ENCODE assay signal across 8 cellular contexts in the genomic region with DNA sequence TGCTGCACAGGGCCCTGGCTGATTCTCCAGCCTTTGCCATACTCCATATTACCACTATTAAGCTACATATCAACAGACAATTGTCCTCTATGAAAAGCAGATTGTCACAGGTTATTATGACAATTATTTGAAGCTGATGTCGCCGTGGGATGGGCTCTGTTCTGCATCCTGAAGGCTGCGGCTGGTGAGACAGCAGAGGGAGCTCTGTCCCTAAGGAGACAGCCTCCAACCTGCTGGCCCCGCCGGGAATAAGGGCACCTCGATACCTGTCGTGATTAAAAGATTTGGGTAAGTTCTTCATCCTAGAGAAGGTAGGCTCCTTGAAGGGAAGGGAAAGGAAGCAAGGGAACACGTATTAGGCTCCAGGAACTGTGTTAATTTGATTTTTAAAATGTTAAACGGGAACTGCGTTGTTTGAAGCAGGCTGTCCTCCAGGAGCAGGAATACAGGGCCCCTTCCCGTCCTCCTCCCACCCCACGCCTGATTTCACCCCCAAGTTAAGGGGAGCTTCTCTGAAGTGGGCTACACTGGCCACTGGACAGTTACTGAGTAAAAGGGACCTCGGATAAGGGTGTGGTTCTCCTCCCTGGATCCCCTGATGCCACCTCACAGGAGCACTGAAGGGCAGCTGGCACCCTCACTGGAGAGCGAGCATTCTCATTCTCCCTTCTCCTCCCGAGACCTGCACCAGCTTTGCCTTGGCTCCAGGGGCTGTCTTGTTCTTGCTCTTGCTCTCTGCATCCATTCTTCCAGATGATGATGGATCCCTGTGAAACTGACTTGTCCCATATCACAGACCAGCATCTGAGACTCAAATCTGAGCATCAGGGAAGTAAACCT. TPM values are rescaled to one million over a fixed set of nuclear protein-coding genes. Genes with fewer than 3 reads are reported as not detected.
DNase-seq lines count a peak whose midpoint lies in the region; ATAC-seq and TF ChIP-seq lines count a peak whose summit lies in the region.

No MANE protein-coding gene starts in this region.

- peak; percentile 99 for TF ChIP-seq RAD21 in Ishikawa (IDR thresholded peaks at IDR 0.05; ENCODE audit: low read depth)

- no peak overlapping the region for H3K27ac ChIP-seq in esophagus muscularis mucosa (replicated peaks in 1 of 4)

- POLR2A ChIA-PET in activated CD4-positive, alpha-beta memory T cell treated with anti-CD3 and anti-CD28 coated beads for 36 hours (lab: Charles Lee): no interaction called here

- peaks cover 7% of the 10 kb centered on the region for H3K4me1 Mint-ChIP-seq in activated CD4-positive, alpha-beta memory T cell treated with anti-CD3 and anti-CD28 coated beads for 36 hours (ENCODE audit: low read depth)
- H3K4me1 Mint-ChIP-seq in neural crest cell: peaks cover 5% of the 10 kb centered on the region

- H3K27me3 Mint-ChIP-seq in activated CD4-positive, alpha-beta memory T cell treated with anti-CD3 and anti-CD28 coated beads for 36 hours: peaks cover 3% of the 10 kb centered on the region
- no peaks in the 10 kb centered on the region for H3K27me3 Mint-ChIP-seq in neural crest cell (ENCODE audit: low read depth)

- peaks cover 6 to 9% (median 7%) of the 10 kb centered on the region in 4 donors for H3K4me1 ChIP-seq in esophagus muscularis mucosa

- WGBS in esophagus muscularis mucosa: 27% methylated on average over 15 of the region's 15 CpGs

- H3K27ac Mint-ChIP-seq in activated CD4-positive, alpha-beta memory T cell treated with anti-CD3 and anti-CD28 coated beads for 36 hours: no peak overlapping the region
- H3K27ac Mint-ChIP-seq in neural crest cell (ENCODE audit: unreplicated experiment): no peak overlapping the region

- DNase-seq in DMS114 treated with DMSO at 0.1 percent for 48 hours (lab: John Stamatoyannopoulos, UW; ENCODE audit: unreplicated experiment): peak; percentile 27
- peak; percentile 49 for DNase-seq in activated CD4-positive, alpha-beta memory T cell treated with anti-CD3 and anti-CD28 coated beads for 36 hours
- no peak for DNase-seq in esophagus muscularis mucosa (ENCODE audit: extremely low spot score)
- peak; percentile 18 for DNase-seq in neural crest cell (ENCODE audit: low read depth, low spot score)

- no peaks in the 10 kb centered on the region for H3K9me3 ChIP-seq in esophagus muscularis mucosa

- no peaks in the 10 kb centered on the region for H3K36me3 ChIP-seq in esophagus muscularis mucosa

- ATAC-seq in HG02981 (IDR thresholded peaks at IDR 0.05; ENCODE audit: unreplicated experiment) (no peak), GM21723 (IDR thresholded peaks at IDR 0.05; ENCODE audit: unreplicated experiment) (no peak), HG02763 (IDR thresholded peaks at IDR 0.05; ENCODE audit: unreplicated experiment) (no peak)

- CTCF ChIA-PET in activated CD4-positive, alpha-beta memory T cell treated with anti-CD3 and anti-CD28 coated beads for 36 hours (lab: Charles Lee): interaction anchor here (0.8 to 2.8 kb wide), 6 partner anchors 11 to 79 kb away, joined by 3 to 8 read pairs (median 3); no protein-coding TSS in a partner anchor

- TF ChIP-seq EP300 in Ishikawa (IDR thresholded peaks at IDR 0.05; ENCODE audit: borderline replicate concordance) (no peak), esophagus muscularis mucosa (IDR thresholded peaks at IDR 0.05) (no peak)

- TF ChIP-seq CTCF in esophagus muscularis mucosa (IDR thresholded peaks at IDR 0.05) (peak; percentile 76 to 77 (median 76)), neural crest cell (conservative IDR thresholded peaks at IDR 0.05) (peak; percentile 66)

- peak overlapping the region in 2 of 4 donors; percentile 8 to 32 for H3K4me3 ChIP-seq in esophagus muscularis mucosa

- intact Hi-C loops in activated CD4-positive, alpha-beta memory T cell treated with anti-CD3 and anti-CD28 coated beads for 36 hours (cut with micrococcal nuclease): loop anchor here (1.0 to 5.0 kb wide), 2 partner anchors 44 to 254 kb away; no protein-coding TSS in a partner anchor
- intact Hi-C loops in esophagus muscularis mucosa (cut with DNase I): loop anchor here (5.0 to 10.0 kb wide), 3 partner anchors 44 to 246 kb away; partner anchors contain the start of gene BAG3

- no peak for TF ChIP-seq POLR2A in esophagus muscularis mucosa (IDR thresholded peaks at IDR 0.05; ENCODE audit: low read depth)

- no peak overlapping the region for H3K4me3 Mint-ChIP-seq in activated CD4-positive, alpha-beta memory T cell treated with anti-CD3 and anti-CD28 coated beads for 36 hours
- H3K4me3 Mint-ChIP-seq in neural crest cell: no peak overlapping the region

- H3K36me3 Mint-ChIP-seq in activated CD4-positive, alpha-beta memory T cell treated with anti-CD3 and anti-CD28 coated beads for 36 hours: peaks cover 3% of the 10 kb centered on the region
- H3K36me3 Mint-ChIP-seq in neural crest cell (ENCODE audit: low read depth): no peaks in the 10 kb centered on the region

- no peaks in the 10 kb centered on the region for H3K27me3 ChIP-seq in esophagus muscularis mucosa

- H3K9me3 Mint-ChIP-seq in activated CD4-positive, alpha-beta memory T cell treated with anti-CD3 and anti-CD28 coated beads for 36 hours: peaks cover 2% of the 10 kb centered on the region
- peaks cover 4% of the 10 kb centered on the region for H3K9me3 Mint-ChIP-seq in neural crest cell

TF ChIP-seq in Ishikawa, 13 proteins besides CTCF, POLR2A, EP300 and RAD21:
- TF ChIP-seq CEBPB (IDR thresholded peaks at IDR 0.05) (no peak), EGR1 (IDR thresholded peaks at IDR 0.05) (no peak), TCF12 (IDR thresholded peaks at IDR 0.05; ENCODE audit: low read depth) (no peak), NFIC (IDR thresholded peaks at IDR 0.05) (no peak), YY1 (IDR thresholded peaks at IDR 0.05; ENCODE audit: low read depth) (no peak), CREB1 (IDR thresholded peaks at IDR 0.05; ENCODE audit: low read depth) (no peak), TAF1 (IDR thresholded peaks at IDR 0.05; ENCODE audit: low read depth) (no peak), FOXM1 (IDR thresholded peaks at IDR 0.05; ENCODE audit: borderline replicate concordance, low read depth) (no peak), TEAD4 (IDR thresholded peaks at IDR 0.05) (no peak), ZBTB7A (IDR thresholded peaks at IDR 0.05; ENCODE audit: low read depth) (no peak)
- TF ChIP-seq, protein P1, sequence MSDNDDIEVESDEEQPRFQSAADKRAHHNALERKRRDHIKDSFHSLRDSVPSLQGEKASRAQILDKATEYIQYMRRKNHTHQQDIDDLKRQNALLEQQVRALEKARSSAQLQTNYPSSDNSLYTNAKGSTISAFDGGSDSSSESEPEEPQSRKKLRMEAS (IDR thresholded peaks at IDR 0.05): no peak
- TF ChIP-seq, protein P2, sequence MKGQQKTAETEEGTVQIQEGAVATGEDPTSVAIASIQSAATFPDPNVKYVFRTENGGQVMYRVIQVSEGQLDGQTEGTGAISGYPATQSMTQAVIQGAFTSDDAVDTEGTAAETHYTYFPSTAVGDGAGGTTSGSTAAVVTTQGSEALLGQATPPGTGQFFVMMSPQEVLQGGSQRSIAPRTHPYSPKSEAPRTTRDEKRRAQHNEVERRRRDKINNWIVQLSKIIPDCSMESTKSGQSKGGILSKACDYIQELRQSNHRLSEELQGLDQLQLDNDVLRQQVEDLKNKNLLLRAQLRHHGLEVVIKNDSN (IDR thresholded peaks at IDR 0.05): no peak
- TF ChIP-seq, protein P3, sequence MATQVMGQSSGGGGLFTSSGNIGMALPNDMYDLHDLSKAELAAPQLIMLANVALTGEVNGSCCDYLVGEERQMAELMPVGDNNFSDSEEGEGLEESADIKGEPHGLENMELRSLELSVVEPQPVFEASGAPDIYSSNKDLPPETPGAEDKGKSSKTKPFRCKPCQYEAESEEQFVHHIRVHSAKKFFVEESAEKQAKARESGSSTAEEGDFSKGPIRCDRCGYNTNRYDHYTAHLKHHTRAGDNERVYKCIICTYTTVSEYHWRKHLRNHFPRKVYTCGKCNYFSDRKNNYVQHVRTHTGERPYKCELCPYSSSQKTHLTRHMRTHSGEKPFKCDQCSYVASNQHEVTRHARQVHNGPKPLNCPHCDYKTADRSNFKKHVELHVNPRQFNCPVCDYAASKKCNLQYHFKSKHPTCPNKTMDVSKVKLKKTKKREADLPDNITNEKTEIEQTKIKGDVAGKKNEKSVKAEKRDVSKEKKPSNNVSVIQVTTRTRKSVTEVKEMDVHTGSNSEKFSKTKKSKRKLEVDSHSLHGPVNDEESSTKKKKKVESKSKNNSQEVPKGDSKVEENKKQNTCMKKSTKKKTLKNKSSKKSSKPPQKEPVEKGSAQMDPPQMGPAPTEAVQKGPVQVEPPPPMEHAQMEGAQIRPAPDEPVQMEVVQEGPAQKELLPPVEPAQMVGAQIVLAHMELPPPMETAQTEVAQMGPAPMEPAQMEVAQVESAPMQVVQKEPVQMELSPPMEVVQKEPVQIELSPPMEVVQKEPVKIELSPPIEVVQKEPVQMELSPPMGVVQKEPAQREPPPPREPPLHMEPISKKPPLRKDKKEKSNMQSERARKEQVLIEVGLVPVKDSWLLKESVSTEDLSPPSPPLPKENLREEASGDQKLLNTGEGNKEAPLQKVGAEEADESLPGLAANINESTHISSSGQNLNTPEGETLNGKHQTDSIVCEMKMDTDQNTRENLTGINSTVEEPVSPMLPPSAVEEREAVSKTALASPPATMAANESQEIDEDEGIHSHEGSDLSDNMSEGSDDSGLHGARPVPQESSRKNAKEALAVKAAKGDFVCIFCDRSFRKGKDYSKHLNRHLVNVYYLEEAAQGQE (IDR thresholded peaks at IDR 0.05; ENCODE audit: low read depth): no peak

RNA-seq across cellular contexts. Expression of gene TIAL1, which starts 11.8 kb away (rescaled TPM):
- total RNA-seq in activated CD4-positive, alpha-beta memory T cell treated with anti-CD3 and anti-CD28 coated beads for 36 hours: 100 to 1,000 TPM; 177 TPM
- 10 to 100 TPM; 49.9 to 78.1 (median 52.9) TPM for total RNA-seq in esophagus muscularis mucosa
- total RNA-seq in neural crest cell: 176 and 188 TPM in 2 replicates

RNA-seq across cellular contexts. Expression of gene BAG3, which starts 42.6 kb away (rescaled TPM):
- total RNA-seq in activated CD4-positive, alpha-beta memory T cell treated with anti-CD3 and anti-CD28 coated beads for 36 hours: 10 to 100 TPM; 26.8 to 28.1 TPM
- total RNA-seq in esophagus muscularis mucosa (10 to 100 TPM; 44.0 to 81.7 (median 73.9) TPM), neural crest cell (22.3 and 23.3 TPM in 2 replicates)
